ENCODE assay signal across 20 cellular contexts in genomic region chr3:63207066-63207590, GRCh38.
"Had no signal": no experiment of that assay in that cellular context is flagged by ENCODE, and none has a peak within 500 bp of the region (broad histone marks: within the 10 kb centered on the region; RNA-seq: fewer than 3 reads in every experiment).

No MANE protein-coding gene starts in this region.

- DNase-seq: colonic mucosa; dermis blood vessel endothelial cell; erythroblast; foreskin keratinocyte; immature natural killer cell; left lung; lower lobe of right lung; occipital lobe; pancreas; spleen; stimulated activated CD4-positive, alpha-beta T cell treated with anti-CD3 and anti-CD28 coated beads, Interleukin-15, amount 100 ng/mL, for 24 hours; stimulated activated CD4-positive, alpha-beta T cell treated with anti-CD3 and anti-CD28 coated beads, Interleukin-1b, Interleukin-23, amount 100 ng/mL, for 48 hours; stimulated activated CD4-positive, alpha-beta T cell treated with anti-CD3 and anti-CD28 coated beads, Interleukin-4, amount 100 ng/mL, for 24 hours; tibial artery; upper lobe of left lung; uterus had no signal

- H3K27me3 ChIP-seq: colonic mucosa, left lung, pancreas, tibial artery, upper lobe of left lung, uterus had no signal

- FAIRE-seq: keratinocyte, pancreas had no signal

- H3K4me1 ChIP-seq: colonic mucosa, foreskin keratinocyte, left lung, lower lobe of right lung, spleen, tibial artery, upper lobe of left lung, uterus had no signal

- H3K36me3 ChIP-seq: colonic mucosa, left lung, lower lobe of right lung, pancreas, spleen, tibial artery, upper lobe of left lung, uterus had no signal

- H3K27ac ChIP-seq: colonic mucosa, foreskin keratinocyte, left lung, lower lobe of right lung, pancreas, spleen, tibial artery, upper lobe of left lung, uterus had no signal

- H3K4me3 ChIP-seq: colonic mucosa, left lung, lower lobe of right lung, pancreas, spleen, tibial artery, upper lobe of left lung, uterus had no signal

- H3K9me3 ChIP-seq: colonic mucosa, left lung, lower lobe of right lung, pancreas, spleen, tibial artery, upper lobe of left lung, uterus had no signal

- ATAC-seq: foreskin keratinocyte; left lung; lower lobe of right lung; natural killer cell treated with Interleukin-12 subunit alpha and Interleukin-12 subunit beta and Interleukin-15 and Interleukin-18, amount 100 ng/mL, for 72 hours; pancreas; sciatic nerve; stimulated activated memory B cell treated with anti-CD40 and anti-IgM and Interleukin-4, amounts not matched to agents 10 μg/mL and 1 μg/mL and 100 μg/mL, for 72 hours had no signal
